In the genomic region with DNA sequence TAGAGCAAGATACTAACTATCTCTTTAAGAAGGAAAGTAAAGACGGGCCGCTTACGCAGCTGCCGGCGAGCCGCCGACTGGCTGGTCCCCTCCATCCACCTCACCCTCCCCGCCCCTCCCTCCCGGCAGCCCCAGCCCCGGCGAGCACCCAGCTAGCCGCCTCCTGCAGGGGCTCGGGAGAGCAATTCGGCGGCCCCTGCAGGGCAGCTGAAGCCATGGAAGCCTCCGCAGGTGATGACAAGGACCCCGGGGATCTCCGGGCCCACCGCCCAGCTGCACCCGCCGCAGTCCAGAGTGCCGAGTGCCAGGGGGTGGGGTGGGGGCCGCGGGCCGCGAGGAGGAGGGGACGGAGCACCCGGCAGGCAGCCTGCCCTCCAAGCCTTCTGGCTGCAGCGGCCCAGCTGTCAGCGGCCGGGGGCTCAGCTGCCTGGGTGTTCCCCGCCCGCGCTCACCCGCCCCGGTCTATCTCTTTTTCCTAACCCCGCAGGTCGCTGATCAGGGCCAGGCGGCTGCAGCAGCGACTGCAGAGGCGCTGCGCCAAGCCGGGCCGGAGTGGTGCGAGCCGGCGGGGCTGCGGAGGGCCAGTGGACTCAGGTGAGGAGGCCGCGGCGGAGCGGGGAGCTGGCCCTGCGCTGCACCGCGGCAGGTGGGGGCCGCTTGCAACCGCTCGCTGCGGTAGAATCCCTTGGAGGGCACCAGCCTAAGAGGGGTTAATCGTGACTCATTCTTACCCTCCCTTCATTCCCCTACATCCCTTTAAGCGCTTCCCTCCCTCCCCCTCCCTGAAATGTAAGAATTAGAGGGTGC, we compare ENCODE assay signal across 8 cellular contexts. TPM values are rescaled to one million over a fixed set of nuclear protein-coding genes. Genes with fewer than 3 reads are reported as not detected.
DNase-seq lines count a peak whose midpoint lies in the region; FAIRE-seq and TF ChIP-seq lines count a peak whose summit lies in the region.

A gene with protein sequence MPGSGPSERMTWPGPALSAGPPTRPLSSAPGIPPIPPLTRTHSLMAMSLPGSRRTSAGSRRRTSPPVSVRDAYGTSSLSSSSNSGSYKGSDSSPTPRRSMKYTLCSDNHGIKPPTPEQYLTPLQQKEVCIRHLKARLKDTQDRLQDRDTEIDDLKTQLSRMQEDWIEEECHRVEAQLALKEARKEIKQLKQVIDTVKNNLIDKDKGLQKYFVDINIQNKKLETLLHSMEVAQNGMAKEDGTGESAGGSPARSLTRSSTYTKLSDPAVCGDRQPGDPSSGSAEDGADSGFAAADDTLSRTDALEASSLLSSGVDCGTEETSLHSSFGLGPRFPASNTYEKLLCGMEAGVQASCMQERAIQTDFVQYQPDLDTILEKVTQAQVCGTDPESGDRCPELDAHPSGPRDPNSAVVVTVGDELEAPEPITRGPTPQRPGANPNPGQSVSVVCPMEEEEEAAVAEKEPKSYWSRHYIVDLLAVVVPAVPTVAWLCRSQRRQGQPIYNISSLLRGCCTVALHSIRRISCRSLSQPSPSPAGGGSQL (plus strand): TSS at position 128 of the 807 bp plus-strand sequence. CDS start 29,946 bp downstream, outside the sequence.

- 0 out of 2 replicates have a peak, but pooled peaks have one; percentile 13 for TF ChIP-seq RAD21 in SK-N-SH (IDR thresholded peaks at IDR 0.05; ENCODE audit: low read length)

- H3K27ac Mint-ChIP-seq in activated naive CD8-positive, alpha-beta T cell, result peak within 1 kb of the TSS; percentile 96
- peak within 1 kb of the TSS; percentile 93 for H3K27ac Mint-ChIP-seq in glutamatergic neuron (ENCODE audit: unreplicated experiment)

- H3K9me3 Mint-ChIP-seq in activated naive CD8-positive, alpha-beta T cell (ENCODE audit: low read depth), result no peaks in the 10 kb centered on the region
- H3K9me3 Mint-ChIP-seq in glutamatergic neuron (ENCODE audit: unreplicated experiment), result peaks cover 10% of the 10 kb centered on the region

- peaks cover 3% of the 10 kb centered on the region for H3F3A ChIP-seq in SK-N-SH (replicated peaks; ENCODE audit: insufficient read depth)

- H3K36me3 ChIP-seq in SK-N-SH (replicated peaks in 1 of 2; ENCODE audit: control insufficient read depth in 1 of 2, insufficient read depth in 2 of 2, low read length in 1 of 2) (peaks cover 0 to 4% of the 10 kb centered on the region in 2 experiments), osteoblast (ENCODE audit: insufficient read depth, low read length) (no peaks in the 10 kb centered on the region), suprapubic skin (no peaks in the 10 kb centered on the region)

- no peak for TF ChIP-seq POLR2A in suprapubic skin (IDR thresholded peaks at IDR 0.05)

- peak within 1 kb of the TSS; percentile 57 for H3K9ac ChIP-seq in SK-N-SH

- peak within 1 kb of the TSS; percentile 95 for H3K4me2 ChIP-seq in SK-N-SH
- peak within 1 kb of the TSS; percentile 89 for H3K4me2 ChIP-seq in osteoblast (ENCODE audit: insufficient read depth, low read length)

- H3K27me3 Mint-ChIP-seq in activated naive CD8-positive, alpha-beta T cell, result no peaks in the 10 kb centered on the region
- peaks cover 14% of the 10 kb centered on the region for H3K27me3 Mint-ChIP-seq in glutamatergic neuron (ENCODE audit: unreplicated experiment)

- H3K27me3 ChIP-seq in SK-N-SH (ENCODE audit: insufficient read depth) (no peaks in the 10 kb centered on the region), osteoblast (ENCODE audit: insufficient read depth, low read length) (no peaks in the 10 kb centered on the region), suprapubic skin (no peaks in the 10 kb centered on the region)

- WGBS in SK-N-SH (ENCODE audit: low lambda C conversion rate), result 2% methylated on average over 18 of the region's 61 CpGs
- WGBS in suprapubic skin, result 0% methylated on average over 18 of the region's 61 CpGs

- no peak for TF ChIP-seq CTCF in GM13977 (IDR thresholded peaks at IDR 0.05; ENCODE audit: extremely low read depth, insufficient read depth, missing control alignments)
- TF ChIP-seq CTCF in SK-N-SH (IDR thresholded peaks at IDR 0.05), result 0 out of 2 replicates have a peak, but pooled peaks have one; percentile 7
- TF ChIP-seq CTCF in glutamatergic neuron (IDR thresholded peaks at IDR 0.05; ENCODE audit: partially characterized antibody, unreplicated experiment), result no peak
- no peak for TF ChIP-seq CTCF in osteoblast (IDR thresholded peaks at IDR 0.05; ENCODE audit: extremely low read depth, low read depth, low read length)
- no peak for TF ChIP-seq CTCF in suprapubic skin (IDR thresholded peaks at IDR 0.05)

- H3K79me2 ChIP-seq in SK-N-SH (ENCODE audit: insufficient read depth) (no peaks in the 10 kb centered on the region; the same call in 1 of the 2 replicates), osteoblast (ENCODE audit: insufficient read depth, low read length) (peaks cover 3% of the 10 kb centered on the region)

- POLR2A ChIA-PET in SK-N-SH (lab: Yijun Ruan, JAX), result no interaction called here

- CTCF ChIA-PET in SK-N-SH (lab: Yijun Ruan, JAX), result interaction anchor here (0.6 to 1.8 kb wide), 11 partner anchors 8 to 511 kb away, joined by 3 to 7 read pairs (median 3); no protein-coding TSS in a partner anchor

- in situ Hi-C loops in GM13977 (cut with MboI; ENCODE audit: low pct_unique_long_range_greater_than_20kb, low sequenced_read_pairs, unreplicated experiment), result no loop called here

- H2AFZ ChIP-seq in SK-N-SH (ENCODE audit: low read depth) (peak within 1 kb of the TSS; percentile 85), osteoblast (ENCODE audit: low read length) (peak within 1 kb of the TSS; percentile 98)

- H3K36me3 Mint-ChIP-seq in activated naive CD8-positive, alpha-beta T cell, result peaks cover 2% of the 10 kb centered on the region
- H3K36me3 Mint-ChIP-seq in glutamatergic neuron (ENCODE audit: unreplicated experiment), result peaks cover 3% of the 10 kb centered on the region

- H3K9me3 ChIP-seq in SK-N-SH, result 0 out of 2 replicates have a peak, but pooled peaks cover 5% of the 10 kb centered on the region
- no peaks in the 10 kb centered on the region for H3K9me3 ChIP-seq in osteoblast (ENCODE audit: low read depth, low read length)
- no peaks in the 10 kb centered on the region for H3K9me3 ChIP-seq in suprapubic skin

- H4K20me1 ChIP-seq in SK-N-SH (ENCODE audit: insufficient read depth), result no peaks in the 10 kb centered on the region
- peaks cover 3% of the 10 kb centered on the region for H4K20me1 ChIP-seq in osteoblast (ENCODE audit: insufficient read depth, low read length)

- DNase-seq in GM13977 (ENCODE audit: low spot score) (peak; percentile 84), HTR-8/SVneo (ENCODE audit: insufficient read length, low spot score) (peak; percentile 78), SK-N-SH (peak; percentile 85), glutamatergic neuron (peak; percentile 86), osteoblast (ENCODE audit: insufficient read length, low spot score, missing footprints) (peak; percentile 87), suprapubic skin (ENCODE audit: low spot score in 2 of 2) (peak in 1 of 2 donors; percentile 78), NCI-H2107 (lab: John Stamatoyannopoulos, UW) (no peak)

- no peaks in the 10 kb centered on the region for H3K9me2 ChIP-seq in SK-N-SH

- H3K4me1 Mint-ChIP-seq in activated naive CD8-positive, alpha-beta T cell (ENCODE audit: low read depth), result peaks cover 73% of the 10 kb centered on the region
- H3K4me1 Mint-ChIP-seq in glutamatergic neuron (ENCODE audit: low read depth, unreplicated experiment), result peaks cover 39% of the 10 kb centered on the region

- TF ChIP-seq EP300 in SK-N-SH (IDR thresholded peaks at IDR 0.05; ENCODE audit: borderline replicate concordance in 1 of 2, low read depth in 1 of 2, low read length in 1 of 2) (no peak), suprapubic skin (IDR thresholded peaks at IDR 0.05) (no peak)

- H3K4me1 ChIP-seq in SK-N-SH (ENCODE audit: control insufficient read depth in 1 of 2, insufficient read depth in 2 of 2, low read depth in 1 of 2, low read length in 1 of 2), result peaks cover 4 to 15% of the 10 kb centered on the region in 2 experiments; a peak in 2 of 4 replicates
- peaks cover 14% of the 10 kb centered on the region for H3K4me1 ChIP-seq in osteoblast (ENCODE audit: insufficient read depth, low read length)
- peaks cover 18% of the 10 kb centered on the region for H3K4me1 ChIP-seq in suprapubic skin

- H3K4me3 ChIP-seq in SK-N-SH (ENCODE audit: low read depth in 2 of 2, low read length in 1 of 2), result peak within 1 kb of the TSS; percentile 81 to 84
- peak within 1 kb of the TSS; percentile 81 for H3K4me3 ChIP-seq in osteoblast (ENCODE audit: insufficient read depth, low read length)
- H3K4me3 ChIP-seq in suprapubic skin, result peak within 1 kb of the TSS; percentile 92

- FAIRE-seq in HTR-8/SVneo (lab: Jason Lieb, UNC), result peak; percentile 33

- peak within 1 kb of the TSS; percentile 95 for H3K4me3 Mint-ChIP-seq in activated naive CD8-positive, alpha-beta T cell
- H3K4me3 Mint-ChIP-seq in glutamatergic neuron (ENCODE audit: unreplicated experiment), result peak within 1 kb of the TSS; percentile 90

- H3K27ac ChIP-seq in SK-N-SH (ENCODE audit: low read depth in 2 of 2, low read length in 1 of 2) (peak within 1 kb of the TSS; percentile 47 to 62; a peak in 2 of 4 replicates), osteoblast (ENCODE audit: low read depth, low read length) (peak within 1 kb of the TSS; percentile 73), suprapubic skin (peak within 1 kb of the TSS; percentile 3)

TF ChIP-seq in SK-N-SH, 30 proteins besides CTCF, POLR2A, EP300 and RAD21 (continues in another document):
- TF ChIP-seq MXI1 (IDR thresholded peaks at IDR 0.05; ENCODE audit: low read depth, low read length) (no peak), NRF1 (IDR thresholded peaks at IDR 0.05; ENCODE audit: low read depth, low read length) (peak; percentile 46; the same call in 1 of the 2 replicates), GABPA (IDR thresholded peaks at IDR 0.05; ENCODE audit: low read depth) (no peak), SMC3 (IDR thresholded peaks at IDR 0.05; ENCODE audit: low read depth, low read length) (no peak), YY1 (IDR thresholded peaks at IDR 0.05; ENCODE audit: low read depth) (no peak), RFX5 (IDR thresholded peaks at IDR 0.05; ENCODE audit: low read length) (no peak), EZH2phosphoT487 (IDR thresholded peaks at IDR 0.05; ENCODE audit: borderline replicate concordance, low read depth) (no peak)
- TF ChIP-seq, protein P1, sequence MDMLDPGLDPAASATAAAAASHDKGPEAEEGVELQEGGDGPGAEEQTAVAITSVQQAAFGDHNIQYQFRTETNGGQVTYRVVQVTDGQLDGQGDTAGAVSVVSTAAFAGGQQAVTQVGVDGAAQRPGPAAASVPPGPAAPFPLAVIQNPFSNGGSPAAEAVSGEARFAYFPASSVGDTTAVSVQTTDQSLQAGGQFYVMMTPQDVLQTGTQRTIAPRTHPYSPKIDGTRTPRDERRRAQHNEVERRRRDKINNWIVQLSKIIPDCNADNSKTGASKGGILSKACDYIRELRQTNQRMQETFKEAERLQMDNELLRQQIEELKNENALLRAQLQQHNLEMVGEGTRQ (IDR thresholded peaks at IDR 0.05; ENCODE audit: borderline replicate concordance, low read depth, low read length), result no peak

RNA-seq across cellular contexts. Expression of the gene that starts here (rescaled TPM):
- polyA plus RNA-seq in SK-N-SH (2012; rRNA removed), result 2.2 and 2.5 TPM in 2 replicates
- 1.0 and 1.4 TPM in 2 replicates for polyA plus RNA-seq in SK-N-SH (2012; cell fraction: cytosol; rRNA removed)
- polyA plus RNA-seq in SK-N-SH (2012; cell fraction: nucleus; rRNA removed), result 14.5 and 15.5 TPM in 2 replicates
- total RNA-seq in glutamatergic neuron (ENCODE audit: unreplicated experiment) (34.5 TPM), osteoblast (9.4 and 10.0 TPM in 2 replicates), suprapubic skin (1 to 10 TPM in 3 of 4 donors, under 1 TPM in 1; 0.89 to 3.8 (median 2.5) TPM)

Comparison
In these comparisons a context has a peak if more than half of its experiments do, and no peak if none do; other contexts are left out.
1. H3K27ac ChIP-seq: peak in every context shown above with its lines; median percentile 73 in osteoblast; 54 in SK-N-SH; 3 in suprapubic skin.